In the genomic region with DNA sequence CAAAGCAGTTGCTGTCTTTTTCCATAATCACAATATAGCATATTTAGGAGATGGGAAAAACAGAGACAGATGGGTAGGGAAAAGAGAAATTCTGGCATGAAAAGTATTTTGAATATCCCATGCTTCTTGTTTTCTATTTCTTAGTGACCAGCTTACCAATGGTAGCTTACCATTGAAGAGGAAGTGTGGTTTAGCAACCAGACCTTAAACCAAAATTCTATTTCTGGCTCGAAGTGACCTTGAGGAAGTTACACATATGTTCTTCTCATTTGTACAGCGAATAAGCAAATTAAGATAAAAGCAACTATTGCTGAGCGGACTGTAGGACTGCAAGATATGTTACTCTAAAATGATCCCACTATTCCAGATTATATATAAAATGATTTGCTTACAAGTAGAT, we compare ENCODE assay signal across 10 cellular contexts.
DNase-seq lines count a peak whose midpoint lies in the region; ATAC-seq and TF ChIP-seq lines count a peak whose summit lies in the region.
"Had no signal": no experiment of that assay in that cellular context is flagged by ENCODE, and none has a peak within 500 bp of the region (broad histone marks: within the 10 kb centered on the region; RNA-seq: fewer than 3 reads in every experiment).

No MANE protein-coding gene starts in this region.

- CTCF ChIA-PET in OCI-LY7 (lab: Charles Lee; ENCODE audit: unreplicated experiment), result interaction anchor here (0.5 to 0.7 kb wide), 2 partner anchors 19 to 25 kb away, joined by 3 read pairs; no protein-coding TSS in a partner anchor

- H3K36me3 Mint-ChIP-seq in natural killer cell, result no peaks in the 10 kb centered on the region

- H3K27me3 Mint-ChIP-seq in natural killer cell (ENCODE audit: low read depth in 2 of 2), result peaks cover 0 to 3% of the 10 kb centered on the region in 2 donors

- H3K4me1 Mint-ChIP-seq in natural killer cell, result peaks cover 19% of the 10 kb centered on the region in 2 donors

- TF ChIP-seq POLR2A in uterus (IDR thresholded peaks at IDR 0.05), result no peak

- H4K20me1 ChIP-seq in OCI-LY7 (ENCODE audit: insufficient read depth, low read length), result no peaks in the 10 kb centered on the region

- peaks cover 5% of the 10 kb centered on the region; the same call in 1 of the 2 replicates for H3K79me2 ChIP-seq in OCI-LY7 (ENCODE audit: insufficient read depth, low read depth, low read length)

- no peak for TF ChIP-seq CTCF in OCI-LY7 (conservative IDR thresholded peaks at IDR 0.05; ENCODE audit: low read length)
- no peak for TF ChIP-seq CTCF in natural killer cell (IDR thresholded peaks at IDR 0.05)
- no peak for TF ChIP-seq CTCF in uterus (IDR thresholded peaks at IDR 0.05)

- H3K9me3 Mint-ChIP-seq in natural killer cell, result no peaks in the 10 kb centered on the region

- no peaks in the 10 kb centered on the region for H3K36me3 ChIP-seq in OCI-LY7 (ENCODE audit: insufficient read depth, low read length)
- no peaks in the 10 kb centered on the region for H3K36me3 ChIP-seq in uterus

- H3K9me3 ChIP-seq in OCI-LY7 (ENCODE audit: low read length), result no peaks in the 10 kb centered on the region
- no peaks in the 10 kb centered on the region for H3K9me3 ChIP-seq in uterus

- peak overlapping the region in 1 of 2 donors; percentile 36 for H3K27ac Mint-ChIP-seq in natural killer cell

- no peaks in the 10 kb centered on the region for H3K9me2 ChIP-seq in OCI-LY7 (ENCODE audit: insufficient read depth, low read length)

- peak overlapping the region; percentile 76 for H3K4me2 ChIP-seq in OCI-LY7 (ENCODE audit: low read length)

- H2AFZ ChIP-seq in OCI-LY7 (ENCODE audit: low read length), result peak overlapping the region; percentile 71

- POLR2A ChIA-PET in OCI-LY7 (lab: Charles Lee), result interaction anchor here (0.5 to 4.0 kb wide), 14 partner anchors 8 to 1107 kb away, joined by 3 to 40 read pairs (median 6); no protein-coding TSS in a partner anchor

- H3K27ac ChIP-seq in OCI-LY7 (ENCODE audit: low read depth, low read length, poor library complexity, severe bottlenecking) (peak overlapping the region; percentile 83), uterus (no peak overlapping the region)

- H3K4me3 Mint-ChIP-seq in natural killer cell, result peak overlapping the region; percentile 78

- DNase-seq in OCI-LY7 (ENCODE audit: low spot score), result peak; percentile 87
- DNase-seq in natural killer cell, result no peak
- DNase-seq in D341Med (ENCODE audit: low spot score), result no peak
- no peak for DNase-seq in uterus
- DNase-seq in amygdala (lab: John Stamatoyannopoulos, UW), result no peak
- no peak for DNase-seq in dedifferentiated amniotic fluid mesenchymal stem cell (ENCODE audit: extremely low spot score)
- DNase-seq: activated CD4-positive, alpha-beta T cell treated with anti-CD3 and anti-CD28 coated beads, Interleukin-2, amount 50 U/mL, for 1 hour; cortex of kidney had no signal

- no peaks in the 10 kb centered on the region for H3K27me3 ChIP-seq in uterus

- intact Hi-C loops in OCI-LY7 (cut with micrococcal nuclease; ENCODE audit: unreplicated experiment), result loop anchor here (2.0 kb wide), 1 partner anchor 41 kb away; no protein-coding TSS in a partner anchor
- intact Hi-C loops in natural killer cell (cut with micrococcal nuclease), result no loop called here
- intact Hi-C loops in uterus (cut with DNase I; ENCODE audit: low total_unique reads), result no loop called here

- H3K4me1 ChIP-seq in OCI-LY7 (ENCODE audit: insufficient read depth, low read length, poor library complexity, severe bottlenecking) (peaks cover 78% of the 10 kb centered on the region), uterus (no peaks in the 10 kb centered on the region)

- H3K4me3 ChIP-seq in OCI-LY7 (ENCODE audit: low read depth, low read length, poor library complexity, severe bottlenecking) (peak overlapping the region; percentile 57), uterus (no peak overlapping the region)

- ATAC-seq in GM18873 (IDR thresholded peaks at IDR 0.05; ENCODE audit: low FRiP score, unreplicated experiment) (peak; percentile 73), HG03060 (IDR thresholded peaks at IDR 0.05; ENCODE audit: low read depth, unreplicated experiment) (peak; percentile 76), natural killer cell (no peak)

- no TSS peak for BruUV-seq in OCI-LY7 (replicated peaks; lab: Mats Ljungman, UMichigan)

Comparison
In these comparisons a context has a peak if more than half of its experiments do, and no peak if none do; other contexts are left out.
1. ATAC-seq: peak in GM18873 (single experiment) and HG03060 (single experiment); none in natural killer cell (0 of 3).